In the genomic region with DNA sequence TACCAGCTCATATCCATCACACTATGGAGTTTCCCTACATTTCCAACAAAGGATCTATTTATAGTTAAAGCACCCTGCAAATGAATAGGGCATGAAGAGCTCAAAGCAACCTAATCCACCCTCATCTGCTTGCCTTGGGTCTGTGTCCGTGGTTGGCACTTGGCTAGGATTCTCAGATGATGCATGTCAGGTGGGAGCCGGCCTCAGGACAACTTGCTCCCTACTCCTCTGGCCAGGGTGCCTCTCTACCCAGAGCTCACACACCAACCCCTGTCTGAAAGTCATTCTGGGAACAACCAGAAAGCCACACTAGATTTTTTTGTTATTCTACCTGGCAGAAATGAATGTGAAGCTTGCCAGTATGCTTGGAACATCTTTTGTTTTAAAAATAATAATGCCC, we compare ENCODE assay signal across 15 cellular contexts. TPM values are rescaled to one million over a fixed set of nuclear protein-coding genes. Genes with fewer than 3 reads are reported as not detected.
DNase-seq lines count a peak whose midpoint lies in the region; ATAC-seq, FAIRE-seq and TF ChIP-seq lines count a peak whose summit lies in the region.
"Had no signal": no experiment of that assay in that cellular context is flagged by ENCODE, and none has a peak within 500 bp of the region (broad histone marks: within the 10 kb centered on the region; RNA-seq: fewer than 3 reads in every experiment).

No MANE protein-coding gene starts in this region.

- no peak for FAIRE-seq in D721Med (lab: Jason Lieb, UNC)

- H3K36me3 Mint-ChIP-seq in activated T-helper 2 cell treated with anti-CD3 and anti-CD28 coated beads, Interferon-gamma antibody, Interleukin-2, Interleukin-4, amounts not matched to agents 10 μg/mL and 5 μg/mL and 100 μg/mL, durations not matched to agents 14 hours and 24 hours and 36 hours (ENCODE audit: low read depth) = peaks cover 26% of the 10 kb centered on the region

- H3K27ac ChIP-seq in lung (ENCODE audit: low read depth in 1 of 2, low read length in 1 of 2) (peak overlapping the region; percentile 74 to 86), suprapubic skin (peak overlapping the region; percentile 68)

- peak overlapping the region; percentile 79 for H3K27ac Mint-ChIP-seq in activated T-helper 2 cell treated with anti-CD3 and anti-CD28 coated beads, Interferon-gamma antibody, Interleukin-2, Interleukin-4, amounts not matched to agents 10 μg/mL and 5 μg/mL and 100 μg/mL, durations not matched to agents 14 hours and 24 hours and 36 hours

- TF ChIP-seq POLR2A in suprapubic skin (IDR thresholded peaks at IDR 0.05) = no peak

- intact Hi-C loops in activated T-helper 2 cell treated with anti-CD3 and anti-CD28 coated beads, Interferon-gamma antibody, Interleukin-2, Interleukin-4, amounts not matched to agents 10 μg/mL and 5 μg/mL and 100 μg/mL, durations not matched to agents 14 hours and 24 hours and 36 hours (cut with micrococcal nuclease) = loop anchor here (1.0 to 5.0 kb wide), 5 partner anchors 12 to 106 kb away; partner anchors contain the start of gene TASOR

- peak overlapping the region; percentile 62 for H3K4me3 Mint-ChIP-seq in activated T-helper 2 cell treated with anti-CD3 and anti-CD28 coated beads, Interferon-gamma antibody, Interleukin-2, Interleukin-4, amounts not matched to agents 10 μg/mL and 5 μg/mL and 100 μg/mL, durations not matched to agents 14 hours and 24 hours and 36 hours (ENCODE audit: low read depth)

- H3K4me3 ChIP-seq in lung (no peak overlapping the region), suprapubic skin (no peak overlapping the region)

- WGBS in lung, 2 donors = 83 to 89% methylated on average over 2 of the region's 2 CpGs
- WGBS in suprapubic skin = 67% methylated on average over 2 of the region's 2 CpGs

- H3K27me3 Mint-ChIP-seq in activated T-helper 2 cell treated with anti-CD3 and anti-CD28 coated beads, Interferon-gamma antibody, Interleukin-2, Interleukin-4, amounts not matched to agents 10 μg/mL and 5 μg/mL and 100 μg/mL, durations not matched to agents 14 hours and 24 hours and 36 hours (ENCODE audit: low read depth) = no peaks in the 10 kb centered on the region

- H3K27me3 ChIP-seq in lung (ENCODE audit: control insufficient read depth, insufficient read depth) (no peaks in the 10 kb centered on the region), suprapubic skin (no peaks in the 10 kb centered on the region)
- H3K27me3 ChIP-seq: BE2C had no signal

- ATAC-seq in lung (ENCODE audit: insufficient read depth, low FRiP score) = no peak
- ATAC-seq in HG03095 (IDR thresholded peaks at IDR 0.05; ENCODE audit: unreplicated experiment) = no peak

- no peak for TF ChIP-seq EP300 in suprapubic skin (IDR thresholded peaks at IDR 0.05)

- H3K4me1 ChIP-seq in lung (ENCODE audit: control insufficient read depth in 2 of 2, insufficient read depth in 2 of 2, low read length in 2 of 2) = peaks cover 23 to 60% of the 10 kb centered on the region in 2 donors
- H3K4me1 ChIP-seq in suprapubic skin = peaks cover 74% of the 10 kb centered on the region
- H3K4me1 ChIP-seq: BE2C had no signal

- no peaks in the 10 kb centered on the region for H3K36me3 ChIP-seq in lung (ENCODE audit: control insufficient read depth in 2 of 2, insufficient read depth in 2 of 2, low read length in 2 of 2)
- H3K36me3 ChIP-seq in suprapubic skin = no peaks in the 10 kb centered on the region
- H3K36me3 ChIP-seq: BE2C had no signal

- no peaks in the 10 kb centered on the region for H3K9me3 ChIP-seq in lung (ENCODE audit: control insufficient read depth in 2 of 2, insufficient read depth in 1 of 2, low read length in 1 of 2)
- no peaks in the 10 kb centered on the region for H3K9me3 ChIP-seq in suprapubic skin
- H3K9me3 ChIP-seq: BE2C had no signal

- peak; percentile 21 for DNase-seq in activated naive CD4-positive, alpha-beta T cell treated with Interleukin-2 at 50 U/mL for 16 hours
- DNase-seq in activated naive CD4-positive, alpha-beta T cell treated with anti-CD3 and anti-CD28 coated beads, Interleukin-2, amount 50 U/mL, for 16 hours = no peak
- DNase-seq in activated T-helper 2 cell treated with anti-CD3 and anti-CD28 coated beads, Interferon-gamma antibody, Interleukin-2, Interleukin-4, amounts not matched to agents 10 μg/mL and 5 μg/mL and 100 μg/mL, durations not matched to agents 14 hours and 24 hours and 36 hours (ENCODE audit: low spot score) = no peak
- DNase-seq in lung (ENCODE audit: low spot score) (no peak), suprapubic skin (ENCODE audit: low spot score in 2 of 2) (no peak), NCI-H128 (lab: John Stamatoyannopoulos, UW; ENCODE audit: unreplicated experiment) (no peak), D721Med (ENCODE audit: insufficient read length, low spot score) (no peak)
- DNase-seq: activated CD4-positive, CD25-positive, alpha-beta regulatory T cell; amygdala; BE2C; H7; IMR-90; NCI-H2081; RPMI8226 had no signal

- peaks cover 87% of the 10 kb centered on the region for H3K4me1 Mint-ChIP-seq in activated T-helper 2 cell treated with anti-CD3 and anti-CD28 coated beads, Interferon-gamma antibody, Interleukin-2, Interleukin-4, amounts not matched to agents 10 μg/mL and 5 μg/mL and 100 μg/mL, durations not matched to agents 14 hours and 24 hours and 36 hours (ENCODE audit: low read depth)

- TF ChIP-seq CTCF in lung (IDR thresholded peaks at IDR 0.05; ENCODE audit: control extremely low read depth, extremely low read depth) (no peak), suprapubic skin (IDR thresholded peaks at IDR 0.05) (no peak), D721Med (IDR thresholded peaks at IDR 0.05; ENCODE audit: insufficient read depth, missing control alignments) (no peak)

- H3K9me3 Mint-ChIP-seq in activated T-helper 2 cell treated with anti-CD3 and anti-CD28 coated beads, Interferon-gamma antibody, Interleukin-2, Interleukin-4, amounts not matched to agents 10 μg/mL and 5 μg/mL and 100 μg/mL, durations not matched to agents 14 hours and 24 hours and 36 hours = no peaks in the 10 kb centered on the region

RNA-seq across cellular contexts. Expression of gene ARHGEF3, which starts 13.2 kb away (rescaled TPM):
- total RNA-seq in activated T-helper 2 cell treated with anti-CD3 and anti-CD28 coated beads, Interferon-gamma antibody, Interleukin-2, Interleukin-4, amounts not matched to agents 10 μg/mL and 5 μg/mL and 100 μg/mL, durations not matched to agents 14 hours and 24 hours and 36 hours = 38.3 and 38.6 TPM in 2 replicates
- 10 to 100 TPM; 25.9 to 40.9 TPM for total RNA-seq in lung
- polyA plus RNA-seq in lung = 10 to 100 TPM; 10.4 to 16.0 TPM
- total RNA-seq in suprapubic skin = 10 to 100 TPM; 16.3 to 23.0 (median 19.8) TPM
